In genomic region chr12:5710260-5710878, GRCh38 we compare ENCODE assay signal across 32 cellular contexts.
"Had no signal": no experiment of that assay in that cellular context is flagged by ENCODE, and none has a peak within 500 bp of the region (broad histone marks: within the 10 kb centered on the region; RNA-seq: fewer than 3 reads in every experiment).

No MANE protein-coding gene starts in this region.

- DNase-seq: activated CD4-positive, alpha-beta T cell treated with anti-CD3 and anti-CD28 coated beads for 1 hour; activated CD4-positive, alpha-beta T cell treated with anti-CD3 and anti-CD28 coated beads for 48 hours; activated CD4-positive, alpha-beta T cell treated with anti-CD3 and anti-CD28 coated beads, Interleukin-2, amount 50 U/mL, for 4 hours; activated CD4-positive, CD25-positive, alpha-beta regulatory T cell; activated CD8-positive, alpha-beta T cell treated with anti-CD3 and anti-CD28 coated beads for 36 hours; activated effector memory CD4-positive, alpha-beta T cell treated with anti-CD3 and anti-CD28 coated beads, Interleukin-2, amount 50 U/mL, for 16 hours; activated naive CD4-positive, alpha-beta T cell; activated naive CD4-positive, alpha-beta T cell treated with anti-CD3 and anti-CD28 coated beads, Interleukin-2, amount 50 U/mL, for 16 hours; activated naive CD8-positive, alpha-beta T cell treated with anti-CD3 and anti-CD28 coated beads for 36 hours; activated T-cell treated with anti-CD3 and anti-CD28 coated beads, Interleukin-2, amount 50 U/mL, for 1 hour; activated T-cell treated with anti-CD3 and anti-CD28 coated beads, Interleukin-2, amount 50 U/mL, for 72 hours; amniotic stem cell; aorta; brain microvascular endothelial cell; central memory CD4-positive, alpha-beta T cell; Karpas-422; MG63; MV-4-11; NCI-H1092; NCI-H1436 treated with DMSO at 0.1 percent for 48 hours; NCI-H1694 treated with DMSO at 0.1 percent for 48 hours; NCI-H2029; NCI-H345; NCI-H524 treated with DMSO at 0.1 percent for 48 hours; NCI-H748 treated with DMSO at 0.1 percent for 48 hours; Right ventricle myocardium superior; SW 1271; T-helper 1 cell; T-helper 2 cell; T-helper 9 cell; WERI-Rb-1 had no signal

- H3K9me3 ChIP-seq: MG63 had no signal

- H3K4me3 ChIP-seq: MG63 had no signal

- H3K27me3 ChIP-seq: brain microvascular endothelial cell, MG63 had no signal

- H3K4me1 Mint-ChIP-seq: activated naive CD8-positive, alpha-beta T cell treated with anti-CD3 and anti-CD28 coated beads for 36 hours; activated T-helper 17 cell treated with anti-CD3 and anti-CD28 coated beads, Interleukin-2, amount 50 U/mL, for 72 hours had no signal

- H3K9me3 Mint-ChIP-seq: activated CD8-positive, alpha-beta T cell treated with anti-CD3 and anti-CD28 coated beads for 36 hours; activated naive CD8-positive, alpha-beta T cell treated with anti-CD3 and anti-CD28 coated beads for 36 hours; activated T-cell treated with anti-CD3 and anti-CD28 coated beads, Interleukin-2, amount 50 U/mL, for 72 hours; activated T-helper 17 cell treated with anti-CD3 and anti-CD28 coated beads, Interleukin-2, amount 50 U/mL, for 72 hours had no signal

- H3K27ac ChIP-seq: brain microvascular endothelial cell, WERI-Rb-1 had no signal

- H3K4me3 Mint-ChIP-seq: activated CD8-positive, alpha-beta T cell treated with anti-CD3 and anti-CD28 coated beads for 36 hours; activated naive CD8-positive, alpha-beta T cell treated with anti-CD3 and anti-CD28 coated beads for 36 hours; activated T-cell treated with anti-CD3 and anti-CD28 coated beads, Interleukin-2, amount 50 U/mL, for 72 hours; activated T-helper 17 cell treated with anti-CD3 and anti-CD28 coated beads, Interleukin-2, amount 50 U/mL, for 72 hours had no signal

- H3K36me3 ChIP-seq: brain microvascular endothelial cell, MG63 had no signal

- ATAC-seq: activated CD8-positive, alpha-beta T cell treated with anti-CD3 and anti-CD28 coated beads for 36 hours; activated T-cell treated with anti-CD3 and anti-CD28 coated beads, Interleukin-2, amount 50 U/mL, for 72 hours; activated T-helper 17 cell treated with anti-CD3 and anti-CD28 coated beads, Interleukin-2, amount 50 U/mL, for 72 hours had no signal

- H3K36me3 Mint-ChIP-seq: activated naive CD8-positive, alpha-beta T cell treated with anti-CD3 and anti-CD28 coated beads for 36 hours had no signal

- H3K27me3 Mint-ChIP-seq: activated naive CD8-positive, alpha-beta T cell treated with anti-CD3 and anti-CD28 coated beads for 36 hours had no signal

- H3K27ac Mint-ChIP-seq: activated CD8-positive, alpha-beta T cell treated with anti-CD3 and anti-CD28 coated beads for 36 hours; activated naive CD8-positive, alpha-beta T cell treated with anti-CD3 and anti-CD28 coated beads for 36 hours; activated T-cell treated with anti-CD3 and anti-CD28 coated beads, Interleukin-2, amount 50 U/mL, for 72 hours; activated T-helper 17 cell treated with anti-CD3 and anti-CD28 coated beads, Interleukin-2, amount 50 U/mL, for 72 hours had no signal
